ENCODE assay signal across 10 cellular contexts in genomic region chr10:116270691-116271592, GRCh38. TPM values are rescaled to one million over a fixed set of nuclear protein-coding genes. Genes with fewer than 3 reads are reported as not detected.
A peak's percentile ranks its signal among the peaks of the same experiment; 100 is the strongest.
DNase-seq lines count a peak whose midpoint lies in the region; ATAC-seq and TF ChIP-seq lines count a peak whose summit lies in the region.
"Had no signal": no experiment of that assay in that cellular context is flagged by ENCODE, and none has a peak within 500 bp of the region (broad histone marks: within the 10 kb centered on the region; RNA-seq: fewer than 3 reads in every experiment).

No MANE protein-coding gene starts in this region.

- no peak overlapping the region for H2AFZ ChIP-seq in mammary epithelial cell (ENCODE audit: low read depth, low read length)
- H2AFZ ChIP-seq in neural cell (ENCODE audit: low read depth, low read length): no peak overlapping the region

- WGBS in mammary epithelial cell (ENCODE audit: low coverage, missing lambda C conversion rate): 67% methylated on average over 15 of the region's 75 CpGs
- 13% methylated on average over 75 of the region's 75 CpGs for WGBS in urinary bladder

- peaks cover 35% of the 10 kb centered on the region for H3K9me3 Mint-ChIP-seq in glutamatergic neuron (ENCODE audit: unreplicated experiment)
- no peaks in the 10 kb centered on the region for H3K9me3 Mint-ChIP-seq in natural killer cell treated with Interleukin-12 subunit alpha and Interleukin-12 subunit beta and Interleukin-15 and Interleukin-18, amount 100 ng/mL, for 72 hours
- H3K9me3 Mint-ChIP-seq: activated CD8-positive, alpha-beta T cell treated with anti-CD3 and anti-CD28 coated beads for 36 hours had no signal

- H3K27ac Mint-ChIP-seq in glutamatergic neuron (ENCODE audit: unreplicated experiment): peak overlapping the region; percentile 77
- H3K27ac Mint-ChIP-seq in natural killer cell treated with Interleukin-12 subunit alpha and Interleukin-12 subunit beta and Interleukin-15 and Interleukin-18, amount 100 ng/mL, for 72 hours: no peak overlapping the region
- H3K27ac Mint-ChIP-seq: activated CD8-positive, alpha-beta T cell treated with anti-CD3 and anti-CD28 coated beads for 36 hours had no signal

- H3K27me3 Mint-ChIP-seq in glutamatergic neuron (ENCODE audit: unreplicated experiment): peaks cover 39% of the 10 kb centered on the region
- H3K27me3 Mint-ChIP-seq in natural killer cell treated with Interleukin-12 subunit alpha and Interleukin-12 subunit beta and Interleukin-15 and Interleukin-18, amount 100 ng/mL, for 72 hours: peaks cover 27 to 51% of the 10 kb centered on the region in 2 donors

- H3K9me3 ChIP-seq in breast epithelium (no peaks in the 10 kb centered on the region), mammary epithelial cell (replicated peaks; ENCODE audit: insufficient read depth, low read length) (no peaks in the 10 kb centered on the region), neural cell (ENCODE audit: low read length) (no peaks in the 10 kb centered on the region)

- peaks cover 35% of the 10 kb centered on the region for H3K4me1 Mint-ChIP-seq in glutamatergic neuron (ENCODE audit: low read depth, unreplicated experiment)
- peaks cover 0 to 5% of the 10 kb centered on the region in 2 donors for H3K4me1 Mint-ChIP-seq in natural killer cell treated with Interleukin-12 subunit alpha and Interleukin-12 subunit beta and Interleukin-15 and Interleukin-18, amount 100 ng/mL, for 72 hours (ENCODE audit: low read depth in 2 of 2)

- H3K4me3 ChIP-seq in breast epithelium (peak overlapping the region; percentile 60 to 70 (median 64)), mammary epithelial cell (replicated peaks in 1 of 3; ENCODE audit: insufficient read depth in 1 of 3, low read depth in 2 of 3, low read length in 3 of 3) (no peak overlapping the region), neural cell (ENCODE audit: low read length) (peak overlapping the region; percentile 76), urinary bladder (ENCODE audit: low read depth, low read length) (peak overlapping the region; percentile 65)

- no peak for TF ChIP-seq EP300 in neural cell (conservative IDR thresholded peaks at IDR 0.05; ENCODE audit: poor library complexity, severe bottlenecking)

- in situ Hi-C loops in mammary epithelial cell (cut with MboI; ENCODE audit: low sequenced_read_pairs in 2 of 2): no loop called here

- TF ChIP-seq CTCF in breast epithelium (IDR thresholded peaks at IDR 0.05): no peak
- no peak for TF ChIP-seq CTCF in mammary epithelial cell (conservative IDR thresholded peaks at IDR 0.05 in 1 of 2, IDR thresholded peaks at IDR 0.05 in 1 of 2; ENCODE audit: extremely low read depth in 1 of 2, insufficient read depth in 1 of 2, low read depth in 1 of 2, low read length in 2 of 2)
- no peak for TF ChIP-seq CTCF in glutamatergic neuron (IDR thresholded peaks at IDR 0.05; ENCODE audit: partially characterized antibody, unreplicated experiment)
- TF ChIP-seq CTCF in neural cell (IDR thresholded peaks at IDR 0.05; ENCODE audit: poor library complexity, severe bottlenecking): no peak

- dilution Hi-C loops in mammary epithelial cell (cut with HindIII; ENCODE audit: low sequenced_read_pairs): no loop called here

- TF ChIP-seq POLR2A in breast epithelium (IDR thresholded peaks at IDR 0.05): no peak

- no peaks in the 10 kb centered on the region for H3K9me2 ChIP-seq in neural cell (ENCODE audit: insufficient read depth, low read length)

- H4K20me1 ChIP-seq in mammary epithelial cell (ENCODE audit: insufficient read depth, low read length) (no peaks in the 10 kb centered on the region), neural cell (ENCODE audit: insufficient read depth) (no peaks in the 10 kb centered on the region)

- intact Hi-C loops in breast epithelium (cut with DNase I; ENCODE audit: low total_unique reads) (loop anchor here (5.0 kb wide), 1 partner anchor 389 kb away; no protein-coding TSS in a partner anchor), mammary epithelial cell (cut with micrococcal nuclease) (no loop called here)

- no peak overlapping the region for H3K4me2 ChIP-seq in mammary epithelial cell (ENCODE audit: insufficient read depth, low read depth, low read length)
- no peak overlapping the region for H3K4me2 ChIP-seq in neural cell (ENCODE audit: low read length)

- H3K4me1 ChIP-seq in breast epithelium: peaks cover 0 to 11% of the 10 kb centered on the region in 2 donors
- peaks cover 24% of the 10 kb centered on the region for H3K4me1 ChIP-seq in mammary epithelial cell (ENCODE audit: insufficient read depth, low read length)
- peaks cover 2% of the 10 kb centered on the region for H3K4me1 ChIP-seq in urinary bladder (ENCODE audit: insufficient read depth)

- H3K79me2 ChIP-seq in mammary epithelial cell (ENCODE audit: insufficient read depth, low read length) (no peaks in the 10 kb centered on the region), neural cell (replicated peaks; ENCODE audit: insufficient read depth, low read length) (no peaks in the 10 kb centered on the region)

- CTCF ChIA-PET in mammary epithelial cell (lab: Charles Lee; ENCODE audit: low non-redundant PET): no interaction called here

- peak overlapping the region; percentile 92 for H3K4me3 Mint-ChIP-seq in glutamatergic neuron (ENCODE audit: unreplicated experiment)
- H3K4me3 Mint-ChIP-seq in natural killer cell treated with Interleukin-12 subunit alpha and Interleukin-12 subunit beta and Interleukin-15 and Interleukin-18, amount 100 ng/mL, for 72 hours: no peak overlapping the region

- peaks cover 19% of the 10 kb centered on the region for H3K36me3 Mint-ChIP-seq in glutamatergic neuron (ENCODE audit: unreplicated experiment)
- peaks cover 6% of the 10 kb centered on the region for H3K36me3 Mint-ChIP-seq in natural killer cell treated with Interleukin-12 subunit alpha and Interleukin-12 subunit beta and Interleukin-15 and Interleukin-18, amount 100 ng/mL, for 72 hours

- ATAC-seq in GM21390 (IDR thresholded peaks at IDR 0.05; ENCODE audit: unreplicated experiment) (no peak), GM21423 (IDR thresholded peaks at IDR 0.05; ENCODE audit: unreplicated experiment) (no peak)
- ATAC-seq in natural killer cell treated with Interleukin-12 subunit alpha and Interleukin-12 subunit beta and Interleukin-15 and Interleukin-18, amount 100 ng/mL, for 72 hours: no peak
- ATAC-seq: activated CD8-positive, alpha-beta T cell treated with anti-CD3 and anti-CD28 coated beads for 36 hours had no signal

- no peaks in the 10 kb centered on the region for H3F3A ChIP-seq in neural cell (ENCODE audit: insufficient read depth, low read length, poor library complexity, severe bottlenecking)

- H3K36me3 ChIP-seq in breast epithelium (no peaks in the 10 kb centered on the region), mammary epithelial cell (ENCODE audit: insufficient read depth, low read length) (no peaks in the 10 kb centered on the region), neural cell (ENCODE audit: insufficient read depth, low read length) (no peaks in the 10 kb centered on the region), urinary bladder (ENCODE audit: insufficient read depth) (no peaks in the 10 kb centered on the region)

- H3K27ac ChIP-seq in breast epithelium (peak overlapping the region in 1 of 2 donors; percentile 80), mammary epithelial cell (ENCODE audit: insufficient read depth, low read depth, low read length) (no peak overlapping the region), neural cell (ENCODE audit: low read length) (no peak overlapping the region), urinary bladder (ENCODE audit: low read depth) (peak overlapping the region; percentile 6)

- DNase-seq in breast epithelium (ENCODE audit: low spot score in 2 of 2) (peak in 1 of 2 donors; percentile 54), mammary epithelial cell (no peak), glutamatergic neuron (peak; percentile 84)
- no peak for DNase-seq in natural killer cell treated with Interleukin-12 subunit alpha and Interleukin-12 subunit beta and Interleukin-15 and Interleukin-18, amount 100 ng/mL, for 72 hours (ENCODE audit: low spot score)
- DNase-seq: activated CD8-positive, alpha-beta T cell treated with anti-CD3 and anti-CD28 coated beads for 36 hours; MM.1S had no signal

- H3K9ac ChIP-seq in mammary epithelial cell (ENCODE audit: insufficient read depth, low read length) (no peak overlapping the region), neural cell (ENCODE audit: low read length) (no peak overlapping the region)

- H3K27me3 ChIP-seq in breast epithelium: peaks cover 0 to 45% of the 10 kb centered on the region in 2 donors
- H3K27me3 ChIP-seq in mammary epithelial cell (ENCODE audit: insufficient read depth, low read length): peaks cover 62% of the 10 kb centered on the region
- peaks cover 70% of the 10 kb centered on the region for H3K27me3 ChIP-seq in neural cell (ENCODE audit: insufficient read depth, low read depth, low read length)

- no peak for TF ChIP-seq RAD21 in neural cell (conservative IDR thresholded peaks at IDR 0.05)

- BruUV-seq in mammary epithelial cell (replicated peaks; lab: Mats Ljungman, UMichigan): no TSS peak

TF ChIP-seq in neural cell, 6 proteins besides CTCF, POLR2A, EP300 and RAD21 (continues in another document):
- TF ChIP-seq POLR2AphosphoS5 (IDR thresholded peaks at IDR 0.05): no peak

RNA-seq across cellular contexts. Expression of gene GFRA1, which starts 2.1 kb away (rescaled TPM):
- 100 to 1,000 TPM in 1 of 3 donors, 10 to 100 TPM in 2; 88.2 to 153 (median 98.5) TPM for total RNA-seq in breast epithelium
- total RNA-seq in mammary epithelial cell: under 1 TPM in 1 of 2 donors, not detected in 1; 0.17 TPM
- 0.02 TPM for polyA plus RNA-seq in mammary epithelial cell
- not detected for polyA minus RNA-seq in mammary epithelial cell
- total RNA-seq in glutamatergic neuron (ENCODE audit: unreplicated experiment): 347 TPM
- 2.3 and 13.9 TPM in 2 replicates for polyA plus RNA-seq in neural cell
- polyA minus RNA-seq in neural cell: 4.6 and 5.7 TPM in 2 replicates
- total RNA-seq in urinary bladder: 60.9 TPM
- 24.2 TPM for polyA plus RNA-seq in urinary bladder
- total RNA-seq in natural killer cell treated with Interleukin-12 subunit alpha and Interleukin-12 subunit beta and Interleukin-15 and Interleukin-18, amount 100 ng/mL, for 72 hours: not detected
- total RNA-seq: activated CD8-positive, alpha-beta T cell treated with anti-CD3 and anti-CD28 coated beads for 36 hours had no signal

RNA-seq across cellular contexts. Expression of gene CCDC172, which starts 53.3 kb away (rescaled TPM):
- total RNA-seq in breast epithelium (not detected), mammary epithelial cell (not detected), glutamatergic neuron (ENCODE audit: unreplicated experiment) (not detected), urinary bladder (not detected)
- polyA plus RNA-seq in mammary epithelial cell (not detected), neural cell (not detected in 2 replicates), urinary bladder (not detected)
- polyA minus RNA-seq in mammary epithelial cell (not detected), neural cell (not detected in 2 replicates)
- not detected for total RNA-seq in natural killer cell treated with Interleukin-12 subunit alpha and Interleukin-12 subunit beta and Interleukin-15 and Interleukin-18, amount 100 ng/mL, for 72 hours
- total RNA-seq: activated CD8-positive, alpha-beta T cell treated with anti-CD3 and anti-CD28 coated beads for 36 hours had no signal

Comparison
In these comparisons a context has a peak if more than half of its experiments do, and no peak if none do; other contexts are left out.
1. H3K4me3 ChIP-seq: peak in breast epithelium (3 of 3), neural cell (single experiment) and urinary bladder (single experiment); none in mammary epithelial cell (0 of 3).
2. RNA of gene GFRA1, which starts 2.1 kb away (total RNA-seq): 347 TPM in glutamatergic neuron (single experiment), 88.2 to 153 TPM in breast epithelium and 60.9 TPM in urinary bladder (single experiment); 0.17 TPM in mammary epithelial cell and not detected in natural killer cell treated with Interleukin-12 subunit alpha and Interleukin-12 subunit beta and Interleukin-15 and Interleukin-18, amount 100 ng/mL, for 72 hours; every median in the first group is over 10 times any median in the second.